Comparison of ENCODE assay signal across 8 cellular contexts in the genomic region with DNA sequence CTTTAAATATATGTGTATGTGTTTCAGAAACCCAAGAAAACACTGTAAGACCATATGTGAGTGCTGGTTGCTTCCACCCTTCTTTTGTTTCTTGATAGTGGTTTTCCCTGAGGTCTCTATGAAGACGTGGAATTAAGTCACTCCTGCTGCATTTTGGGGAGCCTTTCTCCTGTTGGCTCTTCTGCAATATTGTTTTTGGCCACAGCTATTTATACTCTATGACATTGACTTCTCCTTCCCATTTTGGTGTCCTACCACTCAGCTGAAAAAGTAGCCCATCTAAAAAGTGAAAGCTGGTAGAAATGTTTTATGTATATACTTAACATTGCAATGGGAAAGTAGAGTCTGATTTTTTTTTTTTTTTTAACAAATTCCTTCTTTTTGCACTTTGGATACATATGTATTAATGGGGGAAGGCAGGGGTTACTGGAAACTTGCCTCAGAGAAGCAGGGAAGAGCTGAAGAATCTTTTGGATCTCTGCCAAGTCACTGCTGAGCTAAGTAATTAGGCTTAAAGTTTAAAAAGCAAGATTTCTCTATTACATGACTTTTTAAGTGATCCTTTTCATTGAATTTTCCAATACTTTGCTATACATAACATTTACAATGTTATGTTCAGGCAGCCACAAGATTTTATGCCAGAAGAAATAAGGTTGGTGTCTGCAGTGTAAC. TPM values are rescaled to one million over a fixed set of nuclear protein-coding genes. Genes with fewer than 3 reads are reported as not detected.
DNase-seq lines count a peak whose midpoint lies in the region; ATAC-seq, FAIRE-seq and TF ChIP-seq lines count a peak whose summit lies in the region.

No MANE protein-coding gene starts in this region.

- peaks cover 26% of the 10 kb centered on the region for H3K36me3 Mint-ChIP-seq in activated T-helper 17 cell treated with anti-CD3 and anti-CD28 coated beads, Interleukin-2, amount 50 U/mL, for 72 hours (ENCODE audit: low read depth)

- H3K27me3 Mint-ChIP-seq in activated T-helper 17 cell treated with anti-CD3 and anti-CD28 coated beads, Interleukin-2, amount 50 U/mL, for 72 hours = no peaks in the 10 kb centered on the region

- no peak for FAIRE-seq in GM19239 (lab: Jason Lieb, UNC)

- H3K9me3 Mint-ChIP-seq in activated T-helper 17 cell treated with anti-CD3 and anti-CD28 coated beads, Interleukin-2, amount 50 U/mL, for 72 hours = no peaks in the 10 kb centered on the region

- H3K27ac Mint-ChIP-seq in activated T-helper 17 cell treated with anti-CD3 and anti-CD28 coated beads, Interleukin-2, amount 50 U/mL, for 72 hours = peak overlapping the region; percentile 97

- no peak for ATAC-seq in activated T-helper 17 cell treated with anti-CD3 and anti-CD28 coated beads, Interleukin-2, amount 50 U/mL, for 72 hours (replicated peaks)

- H3K4me1 Mint-ChIP-seq in activated T-helper 17 cell treated with anti-CD3 and anti-CD28 coated beads, Interleukin-2, amount 50 U/mL, for 72 hours = peaks cover 19% of the 10 kb centered on the region

- CTCF ChIA-PET in GM10248 (lab: Yijun Ruan, JAX) = interaction anchor here (0.7 to 2.8 kb wide), 4 partner anchors 8 to 49 kb away, joined by 3 to 6 read pairs (median 4); partner anchors contain the start of gene API5

- DNase-seq in CD1c-positive myeloid dendritic cell (ENCODE audit: extremely low spot score) (peak; percentile 51), medulla oblongata (ENCODE audit: extremely low spot score) (peak; percentile 10), nucleus accumbens (lab: John Stamatoyannopoulos, UW) (no peak), GM10248 (ENCODE audit: extremely low spot score) (no peak), GM19239 (ENCODE audit: insufficient read length, low spot score) (no peak), HCEC 1CT (no peak)
- DNase-seq in Jurkat, Clone E6-1 (ENCODE audit: low read depth, low spot score) = no peak

- H3K4me3 Mint-ChIP-seq in activated T-helper 17 cell treated with anti-CD3 and anti-CD28 coated beads, Interleukin-2, amount 50 U/mL, for 72 hours = peak overlapping the region; percentile 98

- POLR2A ChIA-PET in GM10248 (lab: Yijun Ruan, JAX) = no interaction called here

- peak overlapping the region; percentile 93; the same call in 1 of the 2 replicates for H3K4me3 ChIP-seq in Jurkat, Clone E6-1 (ENCODE audit: low read length)

- no peak for TF ChIP-seq CTCF in GM10248 (IDR thresholded peaks at IDR 0.05; ENCODE audit: control extremely low read depth, extremely low read depth, low read depth, missing control alignments)

RNA-seq across cellular contexts. Expression of gene TTC17, which starts 1.8 kb away (rescaled TPM):
- polyA plus RNA-seq in Jurkat, Clone E6-1 (2012; ENCODE audit: insufficient read depth, insufficient read length) = 57.1 TPM
- total RNA-seq in activated T-helper 17 cell treated with anti-CD3 and anti-CD28 coated beads, Interleukin-2, amount 50 U/mL, for 72 hours = 10 to 100 TPM; 58.3 to 77.4 TPM

RNA-seq across cellular contexts. Expression of gene API5, which starts 48.7 kb away (rescaled TPM):
- polyA plus RNA-seq in Jurkat, Clone E6-1 (2012; ENCODE audit: insufficient read depth, insufficient read length) = 45.0 TPM
- total RNA-seq in activated T-helper 17 cell treated with anti-CD3 and anti-CD28 coated beads, Interleukin-2, amount 50 U/mL, for 72 hours = 100 to 1,000 TPM in 1 of 2 donors, 10 to 100 TPM in 1; 95.2 to 157 TPM

Comparison
In these comparisons a context has a peak if more than half of its experiments do, and no peak if none do; other contexts are left out.
1. DNase-seq: peak in CD1c-positive myeloid dendritic cell (single experiment) and medulla oblongata (single experiment); none in Jurkat, Clone E6-1 (single experiment), nucleus accumbens (0 of 56), GM10248 (single experiment), GM19239 (single experiment) and HCEC 1CT (single experiment).